In the genomic region with DNA sequence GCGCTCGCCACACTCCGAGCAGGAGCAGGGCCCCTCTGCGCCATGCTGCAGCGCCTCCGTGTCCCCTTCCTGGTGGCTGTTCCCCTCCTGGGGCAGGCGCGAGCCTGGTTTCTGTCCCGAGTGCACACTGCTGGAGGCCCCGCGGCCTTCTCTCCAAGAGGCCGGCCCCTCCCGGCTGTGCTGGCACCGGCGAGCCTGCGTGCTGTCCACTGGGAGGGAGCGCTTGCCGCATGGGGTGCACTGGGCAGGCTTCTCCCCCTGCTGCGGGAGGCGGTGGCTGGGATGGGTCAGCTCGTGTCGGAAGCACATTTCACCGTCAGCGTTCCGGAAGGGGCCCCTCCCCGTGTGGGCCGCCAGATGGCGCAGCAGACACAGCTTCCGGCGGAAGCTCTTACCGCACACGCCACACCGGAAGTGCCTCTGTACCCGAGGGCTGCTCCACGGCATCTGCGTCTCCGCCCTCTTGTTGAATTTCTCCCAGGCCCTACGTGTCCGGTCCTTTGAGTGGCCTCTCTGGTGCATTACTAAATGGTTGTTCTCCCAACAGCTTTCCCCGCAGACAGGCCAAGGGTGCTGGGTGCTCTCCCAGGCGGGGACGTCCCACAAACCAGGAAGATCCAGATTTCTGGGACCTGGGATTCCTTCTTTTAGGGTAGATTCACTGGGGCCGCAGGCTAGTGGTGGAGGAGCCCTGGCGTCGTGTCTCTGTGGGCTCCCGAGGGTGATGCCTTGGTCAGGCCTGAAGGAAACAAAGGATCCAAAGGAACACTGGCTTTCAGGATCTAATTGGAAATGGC, we compare ENCODE assay signal across 8 cellular contexts. TPM values are rescaled to one million over a fixed set of nuclear protein-coding genes. Genes with fewer than 3 reads are reported as not detected.
DNase-seq lines count a peak whose midpoint lies in the region; ATAC-seq and FAIRE-seq lines count a peak whose summit lies in the region.

No MANE protein-coding gene starts in this region.

- no peaks in the 10 kb centered on the region for H3K9me3 Mint-ChIP-seq in activated CD4-positive, alpha-beta memory T cell treated with anti-CD3 and anti-CD28 coated beads for 36 hours

- ATAC-seq in GM19043 (IDR thresholded peaks at IDR 0.05; ENCODE audit: low read depth, unreplicated experiment) (peak; percentile 82), GM18498 (IDR thresholded peaks at IDR 0.05; ENCODE audit: unreplicated experiment) (no peak)

- H3K27ac Mint-ChIP-seq in activated CD4-positive, alpha-beta memory T cell treated with anti-CD3 and anti-CD28 coated beads for 36 hours: no peak overlapping the region

- no peaks in the 10 kb centered on the region for H3K27me3 ChIP-seq in SJCRH30

- H3K4me1 Mint-ChIP-seq in activated CD4-positive, alpha-beta memory T cell treated with anti-CD3 and anti-CD28 coated beads for 36 hours (ENCODE audit: low read depth): peaks cover 4% of the 10 kb centered on the region

- H3K4me3 ChIP-seq in SJCRH30: no peak overlapping the region

- H3K9me3 ChIP-seq in SJCRH30 (replicated peaks): no peaks in the 10 kb centered on the region

- CTCF ChIA-PET in activated CD4-positive, alpha-beta memory T cell treated with anti-CD3 and anti-CD28 coated beads for 36 hours (lab: Charles Lee): interaction anchor here (0.6 to 1.2 kb wide), 3 partner anchors 50 to 66 kb away, joined by 3 to 4 read pairs (median 4); a partner anchor contains a TSS

- intact Hi-C loops in activated CD4-positive, alpha-beta memory T cell treated with anti-CD3 and anti-CD28 coated beads for 36 hours (cut with micrococcal nuclease): no loop called here

- POLR2A ChIA-PET in activated CD4-positive, alpha-beta memory T cell treated with anti-CD3 and anti-CD28 coated beads for 36 hours (lab: Charles Lee): no interaction called here

- no peak overlapping the region for H3K27ac ChIP-seq in substantia nigra (ENCODE audit: low read depth, low read length, poor library complexity, severe bottlenecking)
- H3K27ac ChIP-seq in SJCRH30: no peak overlapping the region

- no peaks in the 10 kb centered on the region for H3K4me1 ChIP-seq in SJCRH30

- no peaks in the 10 kb centered on the region for H3K27me3 Mint-ChIP-seq in activated CD4-positive, alpha-beta memory T cell treated with anti-CD3 and anti-CD28 coated beads for 36 hours

- peak overlapping the region; percentile 20 for H3K4me3 Mint-ChIP-seq in activated CD4-positive, alpha-beta memory T cell treated with anti-CD3 and anti-CD28 coated beads for 36 hours

- no peaks in the 10 kb centered on the region; the same call in 1 of the 2 replicates for H3K36me3 ChIP-seq in SJCRH30

- peak; percentile 59 for DNase-seq in activated CD4-positive, alpha-beta memory T cell treated with anti-CD3 and anti-CD28 coated beads for 36 hours
- peak; percentile 6 for DNase-seq in fibroblast of the conjunctiva (ENCODE audit: low read depth)
- DNase-seq in stimulated activated CD4-positive, alpha-beta T cell treated with anti-CD3 and anti-CD28 coated beads, Interleukin-15, amount 100 ng/mL, for 24 hours: peak; percentile 62
- no peak for DNase-seq in substantia nigra (lab: John Stamatoyannopoulos, UW)
- no peak for DNase-seq in SJCRH30
- no peak for DNase-seq in RCC 7860 (ENCODE audit: low spot score)

- peaks cover 17% of the 10 kb centered on the region for H3K36me3 Mint-ChIP-seq in activated CD4-positive, alpha-beta memory T cell treated with anti-CD3 and anti-CD28 coated beads for 36 hours

- no peak for FAIRE-seq in RCC 7860 (lab: Jason Lieb, UNC)

RNA-seq across cellular contexts. Expression of a gene that starts 18.7 kb away (rescaled TPM):
- 1 to 10 TPM; 4.5 to 6.1 TPM for total RNA-seq in activated CD4-positive, alpha-beta memory T cell treated with anti-CD3 and anti-CD28 coated beads for 36 hours
- total RNA-seq in SJCRH30 (2014; rRNA removed; shearing (Covaris generic)): 4.0 and 5.2 TPM in 2 replicates

RNA-seq across cellular contexts. Expression of a gene that starts 43.5 kb away (rescaled TPM):
- 100 to 1,000 TPM; 108 to 112 TPM for total RNA-seq in activated CD4-positive, alpha-beta memory T cell treated with anti-CD3 and anti-CD28 coated beads for 36 hours
- total RNA-seq in SJCRH30 (2014; rRNA removed; shearing (Covaris generic)): 222 and 224 TPM in 2 replicates

RNA-seq across cellular contexts. Expression of a gene that starts 54.3 kb away (rescaled TPM):
- total RNA-seq in activated CD4-positive, alpha-beta memory T cell treated with anti-CD3 and anti-CD28 coated beads for 36 hours: under 1 TPM; 0.74 to 0.75 TPM
- total RNA-seq in SJCRH30 (2014; rRNA removed; shearing (Covaris generic)): 0.57 and 0.89 TPM in 2 replicates

Comparison
In these comparisons a context has a peak if more than half of its experiments do, and no peak if none do; other contexts are left out.
1. DNase-seq: peak in activated CD4-positive, alpha-beta memory T cell treated with anti-CD3 and anti-CD28 coated beads for 36 hours (single experiment), fibroblast of the conjunctiva (single experiment) and stimulated activated CD4-positive, alpha-beta T cell treated with anti-CD3 and anti-CD28 coated beads, Interleukin-15, amount 100 ng/mL, for 24 hours (single experiment); none in substantia nigra (0 of 49), SJCRH30 (0 of 2) and RCC 7860 (single experiment).